Comparison of ENCODE assay signal across 9 cellular contexts in genomic region chr11:57644748-57645715, GRCh38. TPM values are rescaled to one million over a fixed set of nuclear protein-coding genes. Genes with fewer than 3 reads are reported as not detected.
DNase-seq lines count a peak whose midpoint lies in the region; ATAC-seq, FAIRE-seq and TF ChIP-seq lines count a peak whose summit lies in the region.
"Had no signal": no experiment of that assay in that cellular context is flagged by ENCODE, and none has a peak within 500 bp of the region (broad histone marks: within the 10 kb centered on the region; RNA-seq: fewer than 3 reads in every experiment).

No MANE protein-coding gene starts in this region.

- in situ Hi-C loops in transverse colon (cut with MboI; ENCODE audit: low pct_ligation_motif_present in 1 of 4, low pct_unique_long_range_greater_than_20kb in 1 of 4, low sequenced_read_pairs in 3 of 4): loop anchor here (5.0 to 25.0 kb wide), 5 partner anchors 73 to 308 kb away; partner anchors contain the start of genes P2RX3 (in 2 of the 4), RTN4RL2 (in 2 of the 4), SSRP1 (in 2 of the 4) and UBE2L6 (in 1 of the 4)

- no peak for TF ChIP-seq POLR2A in transverse colon (IDR thresholded peaks at IDR 0.05)

- no peak overlapping the region for H3K27ac ChIP-seq in C4-2B
- peak overlapping the region in 3 of 4 donors; percentile 10 to 64 (median 21) for H3K27ac ChIP-seq in transverse colon

- H3K4me1 Mint-ChIP-seq in activated T-helper 1 cell treated with anti-CD3 and anti-CD28 coated beads, Interleukin-12 subunit alpha, Interleukin-12 subunit beta, Interleukin-2, Interleukin-4 antibody, amounts not matched to agents 30 ng/mL and 10 ng/mL and 1 ng/mL, durations not matched to agents 14 hours and 24 hours and 36 hours (ENCODE audit: low read depth): peaks cover 48% of the 10 kb centered on the region
- peaks cover 73% of the 10 kb centered on the region for H3K4me1 Mint-ChIP-seq in osteocyte (ENCODE audit: unreplicated experiment)

- peaks cover 10 to 63% (median 16%) of the 10 kb centered on the region in 4 donors for H3K4me1 ChIP-seq in transverse colon

- peaks cover 50% of the 10 kb centered on the region for H3K27me3 ChIP-seq in transverse colon

- H3K9me3 Mint-ChIP-seq in activated T-helper 1 cell treated with anti-CD3 and anti-CD28 coated beads, Interleukin-12 subunit alpha, Interleukin-12 subunit beta, Interleukin-2, Interleukin-4 antibody, amounts not matched to agents 30 ng/mL and 10 ng/mL and 1 ng/mL, durations not matched to agents 14 hours and 24 hours and 36 hours: no peaks in the 10 kb centered on the region
- H3K9me3 Mint-ChIP-seq in osteocyte (ENCODE audit: unreplicated experiment): no peaks in the 10 kb centered on the region

- H3K36me3 Mint-ChIP-seq in activated T-helper 1 cell treated with anti-CD3 and anti-CD28 coated beads, Interleukin-12 subunit alpha, Interleukin-12 subunit beta, Interleukin-2, Interleukin-4 antibody, amounts not matched to agents 30 ng/mL and 10 ng/mL and 1 ng/mL, durations not matched to agents 14 hours and 24 hours and 36 hours (ENCODE audit: low read depth): peaks cover 4% of the 10 kb centered on the region
- H3K36me3 Mint-ChIP-seq in osteocyte (ENCODE audit: unreplicated experiment): no peaks in the 10 kb centered on the region

- H3K27me3 Mint-ChIP-seq in activated T-helper 1 cell treated with anti-CD3 and anti-CD28 coated beads, Interleukin-12 subunit alpha, Interleukin-12 subunit beta, Interleukin-2, Interleukin-4 antibody, amounts not matched to agents 30 ng/mL and 10 ng/mL and 1 ng/mL, durations not matched to agents 14 hours and 24 hours and 36 hours (ENCODE audit: insufficient read depth): peaks cover 39% of the 10 kb centered on the region
- H3K27me3 Mint-ChIP-seq in osteocyte (ENCODE audit: unreplicated experiment): peaks cover 53% of the 10 kb centered on the region

- intact Hi-C loops in activated T-helper 1 cell treated with anti-CD3 and anti-CD28 coated beads, Interleukin-12 subunit alpha, Interleukin-12 subunit beta, Interleukin-2, Interleukin-4 antibody, amounts not matched to agents 30 ng/mL and 10 ng/mL and 1 ng/mL, durations not matched to agents 14 hours and 24 hours and 36 hours (cut with micrococcal nuclease): loop anchor here (1.0 to 5.0 kb wide), 3 partner anchors 152 to 1907 kb away; no protein-coding TSS in a partner anchor
- intact Hi-C loops in transverse colon (cut with DNase I; ENCODE audit: low total_unique reads): no loop called here

- DNase-seq in HTR-8/SVneo (ENCODE audit: insufficient read length, low spot score) (peak; percentile 73), RKO (ENCODE audit: low spot score) (peak; percentile 65), foreskin fibroblast (peak in 1 of 2 donors; percentile 86), osteocyte (ENCODE audit: extremely low spot score, unreplicated experiment) (peak; percentile 93), transverse colon (peak; percentile 87)
- DNase-seq in activated T-helper 1 cell treated with anti-CD3 and anti-CD28 coated beads, Interleukin-12 subunit alpha, Interleukin-12 subunit beta, Interleukin-2, Interleukin-4 antibody, amounts not matched to agents 30 ng/mL and 10 ng/mL and 1 ng/mL, durations not matched to agents 14 hours and 24 hours and 36 hours (ENCODE audit: low spot score): peak; percentile 77

- H3K36me3 ChIP-seq in transverse colon: no peaks in the 10 kb centered on the region

- H3K27ac Mint-ChIP-seq in activated T-helper 1 cell treated with anti-CD3 and anti-CD28 coated beads, Interleukin-12 subunit alpha, Interleukin-12 subunit beta, Interleukin-2, Interleukin-4 antibody, amounts not matched to agents 30 ng/mL and 10 ng/mL and 1 ng/mL, durations not matched to agents 14 hours and 24 hours and 36 hours: no peak overlapping the region
- no peak overlapping the region for H3K27ac Mint-ChIP-seq in osteocyte (ENCODE audit: unreplicated experiment)

- TF ChIP-seq CTCF in C4-2B (conservative IDR thresholded peaks at IDR 0.05): peak; percentile 96
- peak; percentile 81 for TF ChIP-seq CTCF in foreskin fibroblast (IDR thresholded peaks at IDR 0.05; ENCODE audit: low read depth, low read length)
- TF ChIP-seq CTCF in osteocyte (IDR thresholded peaks at IDR 0.05): peak; percentile 89
- TF ChIP-seq CTCF in transverse colon (IDR thresholded peaks at IDR 0.05): peak; percentile 76 to 93 (median 91)

- TF ChIP-seq EP300 in transverse colon (IDR thresholded peaks at IDR 0.05; ENCODE audit: low read depth): no peak

- 13 to 23% methylated on average over 8 to 18 of the region's 18 CpGs for WGBS in transverse colon (ENCODE audit: low coverage in 1 of 2), 2 donors

- no peak overlapping the region for H3K4me3 ChIP-seq in foreskin fibroblast (ENCODE audit: low read depth in 1 of 2, low read length in 2 of 2)
- H3K4me3 ChIP-seq in transverse colon: no peak overlapping the region

- FAIRE-seq in HTR-8/SVneo (lab: Jason Lieb, UNC): peak; percentile 42

- H3K9me3 ChIP-seq in transverse colon: no peaks in the 10 kb centered on the region

- H3K4me3 Mint-ChIP-seq in activated T-helper 1 cell treated with anti-CD3 and anti-CD28 coated beads, Interleukin-12 subunit alpha, Interleukin-12 subunit beta, Interleukin-2, Interleukin-4 antibody, amounts not matched to agents 30 ng/mL and 10 ng/mL and 1 ng/mL, durations not matched to agents 14 hours and 24 hours and 36 hours: no peak overlapping the region
- H3K4me3 Mint-ChIP-seq in osteocyte (ENCODE audit: unreplicated experiment): no peak overlapping the region

- peak; percentile 64 for ATAC-seq in GM19328 (IDR thresholded peaks at IDR 0.05; ENCODE audit: unreplicated experiment)

RNA-seq across cellular contexts. Expression of gene YPEL4, which starts 4.7 kb away (rescaled TPM):
- 0.26 and 0.39 TPM in 2 replicates for total RNA-seq in activated T-helper 1 cell treated with anti-CD3 and anti-CD28 coated beads, Interleukin-12 subunit alpha, Interleukin-12 subunit beta, Interleukin-2, Interleukin-4 antibody, amounts not matched to agents 30 ng/mL and 10 ng/mL and 1 ng/mL, durations not matched to agents 14 hours and 24 hours and 36 hours
- 0.24 and 0.35 TPM in 2 replicates for total RNA-seq in osteocyte
- total RNA-seq in transverse colon: under 1 TPM in 2 of 4 donors, not detected in 2; 0.68 to 0.95 TPM
- total RNA-seq: activated CD8-positive, alpha-beta memory T cell treated with anti-CD3 and anti-CD28 coated beads for 36 hours had no signal

RNA-seq across cellular contexts. Expression of gene CLP1, which starts 12.5 kb away (rescaled TPM):
- total RNA-seq in activated T-helper 1 cell treated with anti-CD3 and anti-CD28 coated beads, Interleukin-12 subunit alpha, Interleukin-12 subunit beta, Interleukin-2, Interleukin-4 antibody, amounts not matched to agents 30 ng/mL and 10 ng/mL and 1 ng/mL, durations not matched to agents 14 hours and 24 hours and 36 hours: 17.8 and 19.1 TPM in 2 replicates
- total RNA-seq in osteocyte (12.6 and 14.4 TPM in 2 replicates), transverse colon (10 to 100 TPM in 2 of 4 donors, 1 to 10 TPM in 1, not detected in 1; 10.0 to 24.7 (median 11.6) TPM)

RNA-seq across cellular contexts. Expression of gene ZDHHC5, which starts 22.9 kb away (rescaled TPM):
- total RNA-seq in activated T-helper 1 cell treated with anti-CD3 and anti-CD28 coated beads, Interleukin-12 subunit alpha, Interleukin-12 subunit beta, Interleukin-2, Interleukin-4 antibody, amounts not matched to agents 30 ng/mL and 10 ng/mL and 1 ng/mL, durations not matched to agents 14 hours and 24 hours and 36 hours: 78.4 and 79.1 TPM in 2 replicates
- 60.5 and 78.0 TPM in 2 replicates for total RNA-seq in osteocyte
- total RNA-seq in transverse colon: 10 to 100 TPM; 38.4 to 63.2 (median 57.6) TPM

RNA-seq across cellular contexts. Expression of gene SERPING1, which starts 47.5 kb away (rescaled TPM):
- not detected in 2 replicates for total RNA-seq in activated T-helper 1 cell treated with anti-CD3 and anti-CD28 coated beads, Interleukin-12 subunit alpha, Interleukin-12 subunit beta, Interleukin-2, Interleukin-4 antibody, amounts not matched to agents 30 ng/mL and 10 ng/mL and 1 ng/mL, durations not matched to agents 14 hours and 24 hours and 36 hours
- total RNA-seq in osteocyte (19.9 and 21.9 TPM in 2 replicates), transverse colon (100 to 1,000 TPM in 2 of 4 donors, 10 to 100 TPM in 2; 65.7 to 143 (median 102) TPM)
- total RNA-seq: activated CD8-positive, alpha-beta memory T cell treated with anti-CD3 and anti-CD28 coated beads for 36 hours had no signal
